In genomic region chr5:56313004-56313531, GRCh38 we compare ENCODE assay signal across 16 cellular contexts.
DNase-seq lines count a peak whose midpoint lies in the region; ATAC-seq lines count a peak whose summit lies in the region.
"Had no signal": no experiment of that assay in that cellular context is flagged by ENCODE, and none has a peak within 500 bp of the region (broad histone marks: within the 10 kb centered on the region; RNA-seq: fewer than 3 reads in every experiment).

No MANE protein-coding gene starts in this region.

- no peaks in the 10 kb centered on the region for H3K9me3 Mint-ChIP-seq in activated T-cell treated with anti-CD3 and anti-CD28 coated beads, Interleukin-2, amount 50 U/mL, for 4 hours
- H3K9me3 Mint-ChIP-seq: CD8-positive, alpha-beta T cell had no signal

- no peaks in the 10 kb centered on the region for H3K9me3 ChIP-seq in T-helper 17 cell (ENCODE audit: control insufficient read depth, low read length, poor library complexity, severe bottlenecking)
- H3K9me3 ChIP-seq: Peyer's patch had no signal

- H3K27me3 Mint-ChIP-seq in activated T-cell treated with anti-CD3 and anti-CD28 coated beads, Interleukin-2, amount 50 U/mL, for 4 hours (ENCODE audit: low read depth), result no peaks in the 10 kb centered on the region
- no peaks in the 10 kb centered on the region for H3K27me3 Mint-ChIP-seq in T-helper 17 cell

- H3K4me3 Mint-ChIP-seq in activated T-cell treated with anti-CD3 and anti-CD28 coated beads, Interleukin-2, amount 50 U/mL, for 4 hours, result peak overlapping the region; percentile 19
- H3K4me3 Mint-ChIP-seq in T-helper 17 cell, result no peak overlapping the region
- H3K4me3 Mint-ChIP-seq: CD8-positive, alpha-beta T cell had no signal

- peak overlapping the region; percentile 19 for H3K27ac Mint-ChIP-seq in T-helper 17 cell
- H3K27ac Mint-ChIP-seq: CD8-positive, alpha-beta T cell had no signal

- no peaks in the 10 kb centered on the region for H3K36me3 Mint-ChIP-seq in activated T-cell treated with anti-CD3 and anti-CD28 coated beads, Interleukin-2, amount 50 U/mL, for 4 hours (ENCODE audit: insufficient read depth)
- peaks cover 15% of the 10 kb centered on the region for H3K36me3 Mint-ChIP-seq in T-helper 17 cell (ENCODE audit: low read depth)
- H3K36me3 Mint-ChIP-seq: CD8-positive, alpha-beta T cell had no signal

- peaks cover 38% of the 10 kb centered on the region for H3K4me1 Mint-ChIP-seq in activated T-cell treated with anti-CD3 and anti-CD28 coated beads, Interleukin-2, amount 50 U/mL, for 4 hours (ENCODE audit: low read depth)
- H3K4me1 Mint-ChIP-seq in T-helper 17 cell, result peaks cover 30% of the 10 kb centered on the region

- intact Hi-C loops in cardiac septum (cut with DNase I), result no loop called here

- ATAC-seq in activated T-cell treated with anti-CD3 and anti-CD28 coated beads, Interleukin-2, amount 50 U/mL, for 4 hours, result peak; percentile 71 to 74
- ATAC-seq in T-helper 17 cell (no peak), HG03565 (IDR thresholded peaks at IDR 0.05; ENCODE audit: unreplicated experiment) (no peak)
- ATAC-seq: CD8-positive, alpha-beta T cell; HCT116; K562 had no signal

- no peak for DNase-seq in activated T-cell treated with anti-CD3 and anti-CD28 coated beads, Interleukin-2, amount 50 U/mL, for 4 hours
- DNase-seq in activated T-cell treated with anti-CD3 and anti-CD28 coated beads, Interleukin-2, amount 50 U/mL, for 48 hours, result no peak
- DNase-seq in stimulated activated CD4-positive, alpha-beta T cell treated with anti-CD3 and anti-CD28 coated beads, Interleukin-4, amount 100 ng/mL, for 24 hours, result peak; percentile 35
- no peak for DNase-seq in stimulated activated CD4-positive, alpha-beta T cell treated with anti-CD3 and anti-CD28 coated beads, Interleukin-2, amount 100 ng/mL, for 48 hours
- DNase-seq in T-helper 17 cell, result no peak
- no peak for DNase-seq in cardiac septum (ENCODE audit: low spot score)
- DNase-seq: CD8-positive, alpha-beta T cell; GOT3; NCI-H1105; NCI-H2081 treated with DMSO at 0.1 percent for 48 hours; NCI-H446 treated with DMSO at 0.1 percent for 48 hours; NCI-H69; Peyer's patch had no signal

Comparison
In these comparisons a context has a peak if more than half of its experiments do, and no peak if none do; other contexts are left out.
1. ATAC-seq: peak in activated T-cell treated with anti-CD3 and anti-CD28 coated beads, Interleukin-2, amount 50 U/mL, for 4 hours (2 of 2); none in T-helper 17 cell (single experiment) and HG03565 (single experiment).